Comparison of ENCODE assay signal across 23 cellular contexts in genomic region chr4:26544421-26544820, GRCh38.
"Had no signal": no experiment of that assay in that cellular context is flagged by ENCODE, and none has a peak within 500 bp of the region (broad histone marks: within the 10 kb centered on the region; RNA-seq: fewer than 3 reads in every experiment).

No MANE protein-coding gene starts in this region.

- H3K27ac ChIP-seq: colonic mucosa, coronary artery, dorsolateral prefrontal cortex, epithelial cell of prostate, esophagus muscularis mucosa, esophagus squamous epithelium, foreskin keratinocyte, gastrocnemius medialis, gastroesophageal sphincter, heart left ventricle, heart right ventricle had no signal

- H3K4me1 ChIP-seq: colonic mucosa, esophagus muscularis mucosa, esophagus squamous epithelium, foreskin keratinocyte, gastrocnemius medialis, gastroesophageal sphincter, heart left ventricle, heart right ventricle had no signal

- H3K9me3 ChIP-seq: colonic mucosa, gastrocnemius medialis had no signal

- DNase-seq: colonic mucosa; cortex of kidney; dermis blood vessel endothelial cell; dorsolateral prefrontal cortex; effector CD4-positive, alpha-beta T cell; effector CD8-positive, alpha-beta T cell; effector memory CD4-positive, alpha-beta T cell; effector memory CD8-positive, alpha-beta T cell; endodermal cell; erythroblast; esophagus squamous epithelium; foreskin fibroblast; foreskin keratinocyte; foreskin melanocyte; gastrocnemius medialis; glutamatergic neuron; head of caudate nucleus; heart left ventricle; heart right ventricle had no signal

- H3K36me3 ChIP-seq: colonic mucosa, esophagus muscularis mucosa, esophagus squamous epithelium, gastrocnemius medialis, gastroesophageal sphincter, heart left ventricle, heart right ventricle had no signal

- H3K4me3 ChIP-seq: colonic mucosa, coronary artery, dorsolateral prefrontal cortex, esophagus muscularis mucosa, esophagus squamous epithelium, gastrocnemius medialis, gastroesophageal sphincter, heart left ventricle, heart right ventricle had no signal
